ENCODE assay signal across 22 cellular contexts in the genomic region with DNA sequence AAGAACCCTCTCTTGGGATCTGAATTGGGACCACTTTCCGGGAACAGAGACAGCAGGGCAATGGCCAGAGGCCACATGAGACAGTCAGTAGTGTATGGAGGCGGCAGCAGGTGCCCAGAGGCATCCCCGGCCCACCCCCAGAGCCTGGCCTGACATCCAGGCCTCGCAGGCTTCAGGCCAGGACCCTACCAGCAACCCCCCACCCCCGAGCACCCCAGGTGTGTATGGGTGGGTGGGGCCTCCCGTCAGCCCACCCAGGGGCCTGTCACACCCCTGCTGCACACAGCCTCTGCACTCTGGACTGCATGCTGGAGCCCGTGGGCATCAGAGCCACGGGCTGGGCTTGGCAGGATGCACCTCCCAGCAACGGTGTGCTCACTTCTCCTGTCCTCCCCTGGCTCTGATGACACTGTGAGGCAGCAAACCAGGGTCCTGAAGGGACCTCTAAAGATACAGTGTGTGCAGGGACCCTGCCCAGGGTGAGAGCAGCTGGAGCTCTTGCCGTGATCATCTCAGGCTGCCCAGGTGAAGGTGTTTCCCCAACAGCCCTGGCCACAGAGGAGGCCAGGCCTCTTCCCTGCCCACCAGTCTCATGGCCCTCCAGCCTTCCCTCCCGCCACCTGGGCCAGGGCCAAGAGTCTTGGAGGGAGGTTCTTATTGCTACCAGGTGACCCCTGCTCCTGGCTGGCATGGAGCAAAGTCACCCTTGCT.
"Had no signal": no experiment of that assay in that cellular context is flagged by ENCODE, and none has a peak within 500 bp of the region (broad histone marks: within the 10 kb centered on the region; RNA-seq: fewer than 3 reads in every experiment).

No MANE protein-coding gene starts in this region.

- H3K9ac ChIP-seq: KMS-11 had no signal

- ATAC-seq: activated T-cell treated with anti-CD3 and anti-CD28 coated beads, Interleukin-2, amount 50 U/mL, for 72 hours; PC-3; T-helper 17 cell; WTC11 had no signal

- H3K4me3 Mint-ChIP-seq: activated CD4-positive, alpha-beta memory T cell treated with anti-CD3 and anti-CD28 coated beads for 36 hours; activated CD4-positive, alpha-beta T cell treated with anti-CD3 and anti-CD28 coated beads, Interleukin-2, amount 10 ng/mL, durations not matched to agents 24 days and 14 days; activated naive CD4-positive, alpha-beta T cell treated with anti-CD3 and anti-CD28 coated beads, Interleukin-2, amount 10 ng/mL, durations not matched to agents 7 days and 5 days; activated naive CD8-positive, alpha-beta T cell treated with anti-CD3 and anti-CD28 coated beads for 36 hours; activated T-cell treated with anti-CD3 and anti-CD28 coated beads, Interleukin-2, amount 50 U/mL, for 72 hours; IgD-negative memory B cell; T-helper 17 cell; WTC11 had no signal

- H3K4me2 ChIP-seq: KMS-11 had no signal

- H3K36me3 Mint-ChIP-seq: activated CD4-positive, alpha-beta memory T cell treated with anti-CD3 and anti-CD28 coated beads for 36 hours; activated naive CD4-positive, alpha-beta T cell treated with anti-CD3 and anti-CD28 coated beads, Interleukin-2, amount 10 ng/mL, durations not matched to agents 7 days and 5 days; activated naive CD8-positive, alpha-beta T cell treated with anti-CD3 and anti-CD28 coated beads for 36 hours; IgD-negative memory B cell; WTC11 had no signal

- DNase-seq: activated CD4-positive, alpha-beta memory T cell treated with anti-CD3 and anti-CD28 coated beads for 36 hours; activated CD4-positive, alpha-beta T cell treated with anti-CD3 and anti-CD28 coated beads, Interleukin-2, amount 10 ng/mL, durations not matched to agents 24 days and 14 days; activated CD4-positive, CD25-positive, alpha-beta regulatory T cell treated with anti-CD3 and anti-CD28 coated beads, Interleukin-2, amount 50 U/mL, for 72 hours; activated CD8-positive, alpha-beta memory T cell treated with anti-CD3 and anti-CD28 coated beads, Interleukin-2, amount 50 U/mL, for 4 hours; activated gamma-delta T cell treated with Interleukin-2 at 50 U/mL for 16 hours; activated naive CD4-positive, alpha-beta T cell treated with anti-CD3 and anti-CD28 coated beads, Interleukin-2, amount 10 ng/mL, durations not matched to agents 7 days and 5 days; activated naive CD8-positive, alpha-beta T cell treated with anti-CD3 and anti-CD28 coated beads for 36 hours; activated T-cell treated with anti-CD3 and anti-CD28 coated beads, Interleukin-2, amount 50 U/mL, for 72 hours; MM.1S; NCI-H1105; NCI-H1436 treated with DMSO at 0.1 percent for 48 hours; NCI-H187; NCI-H2081; NCI-H510A treated with DMSO at 0.1 percent for 48 hours; PC-3; SHP77; T-helper 17 cell; T-helper 9 cell had no signal

- H3K9me3 Mint-ChIP-seq: activated CD4-positive, alpha-beta memory T cell treated with anti-CD3 and anti-CD28 coated beads for 36 hours; activated CD4-positive, alpha-beta T cell treated with anti-CD3 and anti-CD28 coated beads, Interleukin-2, amount 10 ng/mL, durations not matched to agents 24 days and 14 days; activated naive CD4-positive, alpha-beta T cell treated with anti-CD3 and anti-CD28 coated beads, Interleukin-2, amount 10 ng/mL, durations not matched to agents 7 days and 5 days; activated naive CD8-positive, alpha-beta T cell treated with anti-CD3 and anti-CD28 coated beads for 36 hours; activated T-cell treated with anti-CD3 and anti-CD28 coated beads, Interleukin-2, amount 50 U/mL, for 72 hours; activated T-helper 2 cell treated with anti-CD3 and anti-CD28 coated beads, Interferon-gamma antibody, Interleukin-2, Interleukin-4, amounts not matched to agents 10 μg/mL and 5 μg/mL and 100 μg/mL, durations not matched to agents 14 hours and 24 hours and 36 hours; IgD-negative memory B cell; WTC11 had no signal

- H3K27ac ChIP-seq: KMS-11 had no signal

- H3K27ac Mint-ChIP-seq: activated CD4-positive, alpha-beta memory T cell treated with anti-CD3 and anti-CD28 coated beads for 36 hours; activated CD4-positive, alpha-beta T cell treated with anti-CD3 and anti-CD28 coated beads, Interleukin-2, amount 10 ng/mL, durations not matched to agents 24 days and 14 days; activated naive CD4-positive, alpha-beta T cell treated with anti-CD3 and anti-CD28 coated beads, Interleukin-2, amount 10 ng/mL, durations not matched to agents 7 days and 5 days; activated naive CD8-positive, alpha-beta T cell treated with anti-CD3 and anti-CD28 coated beads for 36 hours; activated T-cell treated with anti-CD3 and anti-CD28 coated beads, Interleukin-2, amount 50 U/mL, for 72 hours; activated T-helper 2 cell treated with anti-CD3 and anti-CD28 coated beads, Interferon-gamma antibody, Interleukin-2, Interleukin-4, amounts not matched to agents 10 μg/mL and 5 μg/mL and 100 μg/mL, durations not matched to agents 14 hours and 24 hours and 36 hours; IgD-negative memory B cell; T-helper 17 cell; WTC11 had no signal
